ENCODE assay signal across 8 cellular contexts in genomic region chr14:63867926-63868921, GRCh38. TPM values are rescaled to one million over a fixed set of nuclear protein-coding genes. Genes with fewer than 3 reads are reported as not detected.
A peak's percentile ranks its signal among the peaks of the same experiment; 100 is the strongest.
DNase-seq lines count a peak whose midpoint lies in the region; ATAC-seq and TF ChIP-seq lines count a peak whose summit lies in the region.

No MANE protein-coding gene starts in this region.

- TF ChIP-seq CTCF in astrocyte of the spinal cord (IDR thresholded peaks at IDR 0.05; ENCODE audit: low read depth, low read length) (no peak), osteocyte (IDR thresholded peaks at IDR 0.05) (no peak), Caco-2 (IDR thresholded peaks at IDR 0.05; ENCODE audit: insufficient read depth in 1 of 2, low read depth in 1 of 2, low read length in 1 of 2, severe bottlenecking in 1 of 2, unreplicated experiment in 1 of 2) (no peak)

- H3K36me3 Mint-ChIP-seq in osteocyte (ENCODE audit: unreplicated experiment) = no peaks in the 10 kb centered on the region
- H3K36me3 Mint-ChIP-seq in Caco-2 (ENCODE audit: insufficient read depth, unreplicated experiment) = no peaks in the 10 kb centered on the region

- peak overlapping the region; percentile 53 for H3K27ac ChIP-seq in KOPT-K1 (ENCODE audit: low read depth, low read length, poor library complexity, severe bottlenecking)

- DNase-seq in astrocyte of the spinal cord (ENCODE audit: low read depth, low spot score) = peak; percentile 25
- DNase-seq in osteocyte (ENCODE audit: extremely low spot score, unreplicated experiment) = no peak
- DNase-seq in Caco-2 = no peak
- no peak for DNase-seq in superior temporal gyrus (ENCODE audit: extremely low spot score)
- DNase-seq in SW480 (ENCODE audit: low spot score) = no peak

- no peaks in the 10 kb centered on the region for H3K27me3 Mint-ChIP-seq in osteocyte (ENCODE audit: unreplicated experiment)
- no peaks in the 10 kb centered on the region for H3K27me3 Mint-ChIP-seq in Caco-2 (ENCODE audit: insufficient read depth, unreplicated experiment)

- no TSS peak for BruUV-seq in Caco-2 (replicated peaks; lab: Mats Ljungman, UMichigan)

- H3K4me1 Mint-ChIP-seq in osteocyte (ENCODE audit: unreplicated experiment) (peaks cover 35% of the 10 kb centered on the region), Caco-2 (ENCODE audit: low read depth, unreplicated experiment) (no peaks in the 10 kb centered on the region)

- H3K27ac Mint-ChIP-seq in osteocyte (ENCODE audit: unreplicated experiment) = peak overlapping the region; percentile 63
- H3K27ac Mint-ChIP-seq in Caco-2 (ENCODE audit: unreplicated experiment) = no peak overlapping the region

- H3K4me1 ChIP-seq in Caco-2 = peaks cover 12% of the 10 kb centered on the region; the same call in 1 of the 2 replicates

- H3K4me3 ChIP-seq in astrocyte of the spinal cord (ENCODE audit: low read depth, low read length) (no peak overlapping the region), Caco-2 (ENCODE audit: low read depth, low read length) (no peak overlapping the region)

- intact Hi-C loops in Caco-2 (cut with micrococcal nuclease; ENCODE audit: unreplicated experiment) = no loop called here

- no peaks in the 10 kb centered on the region for H3K27me3 ChIP-seq in Caco-2 (replicated peaks; ENCODE audit: control insufficient read depth, insufficient read depth, low read length)

- H3K9me3 ChIP-seq in KOPT-K1 (ENCODE audit: insufficient read depth, low read length, poor library complexity, severe bottlenecking) = no peaks in the 10 kb centered on the region
- no peaks in the 10 kb centered on the region for H3K9me3 ChIP-seq in Caco-2

- ATAC-seq in GM18907 (IDR thresholded peaks at IDR 0.05; ENCODE audit: unreplicated experiment) (peak; percentile 31), GM18505 (IDR thresholded peaks at IDR 0.05; ENCODE audit: unreplicated experiment) (no peak)

- H3K9me3 Mint-ChIP-seq in osteocyte (ENCODE audit: unreplicated experiment) (no peaks in the 10 kb centered on the region), Caco-2 (ENCODE audit: unreplicated experiment) (no peaks in the 10 kb centered on the region)

- TF ChIP-seq POLR2A in GM18505 (IDR thresholded peaks at IDR 0.05; ENCODE audit: borderline replicate concordance, extremely low read depth, insufficient read depth, insufficient read length) = no peak

- POLR2A ChIA-PET in Caco-2 (lab: Charles Lee) = no interaction called here

- CTCF ChIA-PET in Caco-2 (lab: Charles Lee) = no interaction called here

- in situ Hi-C loops in astrocyte of the spinal cord (cut with HindIII; ENCODE audit: low sequenced_read_pairs) = no loop called here

- H3K4me3 Mint-ChIP-seq in osteocyte (ENCODE audit: unreplicated experiment) (no peak overlapping the region), Caco-2 (ENCODE audit: unreplicated experiment) (no peak overlapping the region)

- H3K36me3 ChIP-seq in KOPT-K1 (ENCODE audit: insufficient read depth, low read length) = no peaks in the 10 kb centered on the region
- no peaks in the 10 kb centered on the region for H3K36me3 ChIP-seq in Caco-2 (ENCODE audit: control insufficient read depth, insufficient read depth, low read length)

RNA-seq across cellular contexts. Expression of gene SYNE2, which starts 15.4 kb away (rescaled TPM):
- total RNA-seq in osteocyte (28.4 and 31.9 TPM in 2 replicates), Caco-2 (2022) (48.5 and 50.3 TPM in 2 replicates)
